ENCODE assay signal across 9 cellular contexts in genomic region chr10:71725998-71726672, GRCh38. TPM values are rescaled to one million over a fixed set of nuclear protein-coding genes. Genes with fewer than 3 reads are reported as not detected.
DNase-seq lines count a peak whose midpoint lies in the region; ATAC-seq, FAIRE-seq and TF ChIP-seq lines count a peak whose summit lies in the region.
"Had no signal": no experiment of that assay in that cellular context is flagged by ENCODE, and none has a peak within 500 bp of the region (broad histone marks: within the 10 kb centered on the region; RNA-seq: fewer than 3 reads in every experiment).

No MANE protein-coding gene starts in this region.

- TF ChIP-seq EP300 in H1 (IDR thresholded peaks at IDR 0.05; ENCODE audit: borderline replicate concordance in 1 of 2, low read depth in 2 of 2, low read length in 2 of 2): no peak

- TF ChIP-seq CTCF in 22Rv1 (IDR thresholded peaks at IDR 0.05) (0 out of 2 replicates have a peak, but pooled peaks have one; percentile 7), H1 (IDR thresholded peaks at IDR 0.05; ENCODE audit: control extremely low read depth in 1 of 3, insufficient read depth in 1 of 3, low read depth in 1 of 3, low read length in 3 of 3) (peak; percentile 52 to 61 (median 59); a peak in 3 of 4 replicates), spleen (IDR thresholded peaks at IDR 0.05 in 8 of 11, conservative IDR thresholded peaks at IDR 0.05 in 3 of 11) (peak in 10 of 11 experiments; percentile 16 to 66 (median 46))

- H4K5ac ChIP-seq in H1 (ENCODE audit: insufficient read length, low read depth, low read length): no peak overlapping the region

- POLR2A ChIA-PET in H1 (lab: Charles Lee; ENCODE audit: partially characterized antibody): no interaction called here

- no peak overlapping the region for H2BK5ac ChIP-seq in H1 (ENCODE audit: low read depth, low read length)

- CTCF ChIA-PET in H1 (lab: Charles Lee; ENCODE audit: partially characterized antibody): interaction anchor here (0.9 to 4.9 kb wide), 19 partner anchors 9 to 350 kb away, joined by 3 to 23 read pairs (median 4); partner anchors contain the start of gene VSIR

- no peak overlapping the region for H3K14ac ChIP-seq in H1 (ENCODE audit: insufficient read length)

- no peaks in the 10 kb centered on the region for H3K79me2 ChIP-seq in H1 (ENCODE audit: control insufficient read depth in 1 of 2, insufficient read depth in 2 of 2, low read length in 2 of 2)

- H3K27ac ChIP-seq in 22Rv1 (no peak overlapping the region), H1 (ENCODE audit: low read depth, low read length) (no peak overlapping the region), spleen (peak overlapping the region; percentile 75 to 98 (median 94))
- H3K27ac ChIP-seq: epithelial cell of prostate had no signal

- peak overlapping the region; percentile 16 for H4K91ac ChIP-seq in H1 (replicated peaks; ENCODE audit: insufficient read length, low read length)

- TF ChIP-seq POLR2A in H1 (IDR thresholded peaks at IDR 0.05; ENCODE audit: control extremely low read depth in 1 of 2, low read depth in 2 of 2, low read length in 2 of 2): no peak
- no peak for TF ChIP-seq POLR2A in spleen (IDR thresholded peaks at IDR 0.05)

- no peak overlapping the region for H2BK12ac ChIP-seq in H1 (ENCODE audit: low read depth, low read length)

- TF ChIP-seq RAD21 in H1 (IDR thresholded peaks at IDR 0.05 in 1 of 2, conservative IDR thresholded peaks at IDR 0.05 in 1 of 2; ENCODE audit: low read depth in 2 of 2, low read length in 2 of 2): peak in 1 of 2 experiments; percentile 34; a peak in 3 of 4 replicates

- peak overlapping the region; percentile 10; the same call in 1 of the 2 replicates for H3K18ac ChIP-seq in H1 (ENCODE audit: extremely low read depth, low read length)

- H3K4me3 ChIP-seq in H1 (ENCODE audit: extremely low read depth in 1 of 4, insufficient read depth in 2 of 4, low read depth in 3 of 4, low read length in 4 of 4) (no peak overlapping the region), spleen (peak overlapping the region in 1 of 8 donors; percentile 57)

- no peak overlapping the region for H3K4ac ChIP-seq in H1 (replicated peaks; ENCODE audit: insufficient read length, low read depth, low read length)

- H3K23ac ChIP-seq in H1 (ENCODE audit: insufficient read length): no peak overlapping the region

- H3K4me2 ChIP-seq in H1 (ENCODE audit: insufficient read depth in 1 of 2, low read depth in 2 of 2, low read length in 2 of 2): no peak overlapping the region

- H3K27me3 ChIP-seq in H1 (replicated peaks in 1 of 4; ENCODE audit: control insufficient read depth in 3 of 4, extremely low read depth in 1 of 4, insufficient read depth in 3 of 4, low read length in 3 of 4) (no peaks in the 10 kb centered on the region; a peak in 1 of 7 replicates), spleen (replicated peaks in 1 of 7) (no peaks in the 10 kb centered on the region)

- no peak overlapping the region for H2AFZ ChIP-seq in H1 (ENCODE audit: low read length)

- no peaks in the 10 kb centered on the region for H4K20me1 ChIP-seq in H1 (replicated peaks in 1 of 2; ENCODE audit: control insufficient read depth in 1 of 2, insufficient read depth in 2 of 2, low read length in 2 of 2)

- no peak for ATAC-seq in GM18858 (IDR thresholded peaks at IDR 0.05; ENCODE audit: unreplicated experiment)

- peak; percentile 65 for FAIRE-seq in H1 (lab: Jason Lieb, UNC)

- H3K9me3 ChIP-seq in H1 (ENCODE audit: insufficient read depth in 2 of 2, low read depth in 1 of 2, low read length in 1 of 2) (no peaks in the 10 kb centered on the region), spleen (no peaks in the 10 kb centered on the region)

- 68% methylated on average over 9 of the region's 9 CpGs; no CpG with 5 or more reads in 1 of the 2 experiments for whole genome bisulfite sequencing in H1 (ENCODE audit: extremely low coverage in 1 of 2, insufficient coverage in 1 of 2, insufficient read length in 1 of 2, insufficient replicate concordance in 2 of 2, low coverage in 1 of 2, low lambda C conversion rate in 2 of 2, missing lambda C conversion rate in 1 of 2), 2 experiments
- WGBS in spleen, 5 donors: 19 to 39% (median 29%) methylated on average over 8 to 9 of the region's 9 CpGs

- H3K4me1 ChIP-seq in H1 (replicated peaks in 1 of 4; ENCODE audit: control insufficient read depth in 3 of 4, insufficient read depth in 4 of 4, low read length in 3 of 4) (peaks cover 0 to 4% (median 0%) of the 10 kb centered on the region in 4 experiments; a peak in 1 of 7 replicates), spleen (peaks cover 43 to 77% (median 65%) of the 10 kb centered on the region in 6 donors)

- DNase-seq in HCEC 1CT (peak; percentile 15), H1 (ENCODE audit: low read depth in 1 of 2, low spot score in 2 of 2) (no peak), spleen (no peak), NCI-H1436 treated with DMSO at 0.1 percent for 48 hours (lab: John Stamatoyannopoulos, UW) (no peak), UCSD-AML1 (lab: John Stamatoyannopoulos, UW; ENCODE audit: unreplicated experiment) (no peak)
- DNase-seq in activated CD4-positive, CD25-positive, alpha-beta regulatory T cell treated with anti-CD3 and anti-CD28 coated beads, Interleukin-2, amount 50 U/mL, for 72 hours: peak; percentile 63

- H4K8ac ChIP-seq in H1 (ENCODE audit: extremely low read depth, insufficient read depth, low read length): no peak overlapping the region

- H2BK120ac ChIP-seq in H1 (replicated peaks; ENCODE audit: low read depth, low read length): no peak overlapping the region

- H3K9ac ChIP-seq in H1 (replicated peaks in 1 of 4; ENCODE audit: extremely low read depth in 1 of 4, low read depth in 3 of 4, low read length in 3 of 4): no peak overlapping the region

- H2AK5ac ChIP-seq in H1 (ENCODE audit: low read depth, low read length): no peak overlapping the region; the same call in 1 of the 2 replicates

- H3K36me3 ChIP-seq in H1 (ENCODE audit: control insufficient read depth in 2 of 4, insufficient read depth in 4 of 4, low read length in 3 of 4) (no peaks in the 10 kb centered on the region), spleen (no peaks in the 10 kb centered on the region)

- H3K79me1 ChIP-seq in H1 (ENCODE audit: low read depth, low read length): no peaks in the 10 kb centered on the region

- no peak overlapping the region for H2BK20ac ChIP-seq in H1 (ENCODE audit: low read length)

- intact Hi-C loops in spleen (cut with DNase I; ENCODE audit: low total_unique reads): loop anchor here (2.0 kb wide), 1 partner anchor 47 kb away; the partner anchor contains the start of gene VSIR

- no peaks in the 10 kb centered on the region for H3K23me2 ChIP-seq in H1 (ENCODE audit: low read depth, low read length)

- peak overlapping the region; percentile 53; the same call in 1 of the 2 replicates for H2BK15ac ChIP-seq in H1 (ENCODE audit: low read length)

- H3K56ac ChIP-seq in H1 (replicated peaks; ENCODE audit: insufficient read length, low read depth, low read length): no peak overlapping the region

TF ChIP-seq in H1, 55 proteins besides CTCF, POLR2A, EP300 and RAD21 (continues in another document):
- TF ChIP-seq SP2 (IDR thresholded peaks at IDR 0.05; ENCODE audit: low read length) (no peak), E2F6 (IDR thresholded peaks at IDR 0.05) (no peak), CTBP2 (IDR thresholded peaks at IDR 0.05; ENCODE audit: borderline replicate concordance, insufficient read depth, insufficient read length, low read length) (no peak), JUN (IDR thresholded peaks at IDR 0.05; ENCODE audit: low read depth, low read length) (no peak), SIX5 (IDR thresholded peaks at IDR 0.05; ENCODE audit: low read depth, low read length) (no peak), KDM5A (IDR thresholded peaks at IDR 0.05; ENCODE audit: low read length) (no peak), CEBPB (IDR thresholded peaks at IDR 0.05; ENCODE audit: low read depth, low read length) (no peak), USF2 (IDR thresholded peaks at IDR 0.05; ENCODE audit: low read length) (no peak), RNF2 (IDR thresholded peaks at IDR 0.05; ENCODE audit: borderline replicate concordance, low read depth, low read length, missing control alignments, poor library complexity, severe bottlenecking) (no peak)

RNA-seq across cellular contexts. Expression of gene C10orf105, which starts 6.6 kb away (rescaled TPM):
- 0.48 and 0.73 TPM in 2 replicates for total RNA-seq in H1 (2021; fragmentation: NEBNext Ultra II Directional; extraction: Animal tissue kit (Norgen Biotek cat#: 25700))
- polyA plus RNA-seq in H1 (2011; rRNA removed): 0.71 and 1.4 TPM in 2 replicates
- polyA plus RNA-seq in H1 (2011; cell fraction: cytosol; rRNA removed): 0.93 TPM
- 1.3 TPM for polyA plus RNA-seq in H1 (2011; cell fraction: nucleus; rRNA removed)
- polyA plus RNA-seq in H1 (2012, experiment 1 of 2): 0.64 to 1.1 TPM (median 0.87 TPM) in 4 replicates
- polyA plus RNA-seq in H1 (2012, experiment 2 of 2): 0.84 TPM
- polyA plus RNA-seq in H1 (2013, experiment 1 of 2): 0.51 TPM
- polyA plus RNA-seq in H1 (2013, experiment 2 of 2): 0.61 TPM
- 0.76 and 1.7 TPM in 2 replicates for polyA minus RNA-seq in H1 (2011; rRNA and poly(A)+ RNA removed)
- polyA minus RNA-seq in H1 (2011; cell fraction: cytosol; rRNA and poly(A)+ RNA removed): 0.51 TPM
- polyA minus RNA-seq in H1 (2011; cell fraction: nucleus; rRNA and poly(A)+ RNA removed): 1.4 TPM
- 1 to 10 TPM; 1.4 to 4.4 (median 3.4) TPM for total RNA-seq in spleen
- under 1 TPM; 0.08 to 0.38 (median 0.20) TPM for polyA plus RNA-seq in spleen

RNA-seq across cellular contexts. Expression of gene VSIR, which starts 47.2 kb away (rescaled TPM):
- total RNA-seq in H1 (2021; fragmentation: NEBNext Ultra II Directional; extraction: Animal tissue kit (Norgen Biotek cat#: 25700)): not detected in 2 replicates
- 0.33 and 0.75 TPM in 2 replicates for polyA plus RNA-seq in H1 (2011; rRNA removed)
- polyA plus RNA-seq in H1 (2011; cell fraction: cytosol; rRNA removed): 0.06 TPM
- polyA plus RNA-seq in H1 (2011; cell fraction: nucleus; rRNA removed): 0.56 TPM
- polyA plus RNA-seq in H1 (2012, experiment 1 of 2): 0.08 to 0.32 TPM (median 0.29 TPM) in 3 of 4 replicates, not detected in the other
- polyA plus RNA-seq in H1 (2012, experiment 2 of 2): 0.22 TPM
- 0.34 TPM for polyA plus RNA-seq in H1 (2013, experiment 1 of 2)
- 0.42 TPM for polyA plus RNA-seq in H1 (2013, experiment 2 of 2)
- 0.17 and 0.35 TPM in 2 replicates for polyA minus RNA-seq in H1 (2011; rRNA and poly(A)+ RNA removed)
- polyA minus RNA-seq in H1 (2011; cell fraction: cytosol; rRNA and poly(A)+ RNA removed): 1.0 TPM
- 0.90 TPM for polyA minus RNA-seq in H1 (2011; cell fraction: nucleus; rRNA and poly(A)+ RNA removed)
- 100 to 1,000 TPM; 202 to 512 (median 313) TPM for total RNA-seq in spleen
- 10 to 100 TPM; 34.5 to 84.3 (median 50.4) TPM for polyA plus RNA-seq in spleen

Comparison
In these comparisons a context has a peak if more than half of its experiments do, and no peak if none do; other contexts are left out.
1. H3K27ac ChIP-seq: peak in spleen (8 of 8); none in 22Rv1 (single experiment) and H1 (single experiment).
2. CTCF ChIP-seq: peak in every context shown above with its lines; median percentile 59 in H1; 46 in spleen; 7 in 22Rv1.
3. DNase-seq: peak in HCEC 1CT (single experiment) and activated CD4-positive, CD25-positive, alpha-beta regulatory T cell treated with anti-CD3 and anti-CD28 coated beads, Interleukin-2, amount 50 U/mL, for 72 hours (single experiment); none in H1 (0 of 2), spleen (single experiment), NCI-H1436 treated with DMSO at 0.1 percent for 48 hours (single experiment) and UCSD-AML1 (single experiment).
4. RNA of gene VSIR, which starts 47.2 kb away (total RNA-seq): 202 to 512 TPM in spleen; not detected in H1; every median in the first group is over 100 times any median in the second.